26 cellular contexts compared by ENCODE assay signal in genomic region chr10:18620856-18621255, GRCh38. TPM values are rescaled to one million over a fixed set of nuclear protein-coding genes. Genes with fewer than 3 reads are reported as not detected.
DNase-seq lines count a peak whose midpoint lies in the region; ATAC-seq and TF ChIP-seq lines count a peak whose summit lies in the region.
"Had no signal": no experiment of that assay in that cellular context is flagged by ENCODE, and none has a peak within 500 bp of the region (broad histone marks: within the 10 kb centered on the region; RNA-seq: fewer than 3 reads in every experiment).

No MANE protein-coding gene starts in this region.

- H3K36me3 Mint-ChIP-seq in activated T-cell treated with anti-CD3 and anti-CD28 coated beads, Interleukin-2, amount 50 U/mL, for 72 hours (ENCODE audit: insufficient read depth in 2 of 2), result peaks cover 5 to 21% of the 10 kb centered on the region in 2 donors
- H3K36me3 Mint-ChIP-seq in activated T-cell treated with anti-CD3 and anti-CD28 coated beads, Interleukin-2, amount 50 U/mL, for 4 hours (ENCODE audit: insufficient read depth), result peaks cover 31% of the 10 kb centered on the region
- peaks cover 5% of the 10 kb centered on the region for H3K36me3 Mint-ChIP-seq in natural killer cell

- H3K4me3 ChIP-seq in left lung, result no peak overlapping the region
- H3K4me3 ChIP-seq in upper lobe of right lung, result no peak overlapping the region
- H3K4me3 ChIP-seq: GM23248, Peyer's patch had no signal

- no peak overlapping the region for H3K27ac ChIP-seq in left lung
- H3K27ac ChIP-seq in upper lobe of right lung, result no peak overlapping the region
- H3K27ac ChIP-seq: GM23248, Peyer's patch had no signal

- no peak for ATAC-seq in activated T-cell treated with anti-CD3 and anti-CD28 coated beads, Interleukin-2, amount 50 U/mL, for 72 hours (replicated peaks in 1 of 2)
- ATAC-seq in activated T-cell treated with anti-CD3 and anti-CD28 coated beads, Interleukin-2, amount 50 U/mL, for 4 hours, result no peak
- ATAC-seq in GM19463 (IDR thresholded peaks at IDR 0.05; ENCODE audit: unreplicated experiment), result peak; percentile 44
- peak; percentile 82 for ATAC-seq in left lung
- ATAC-seq in upper lobe of right lung, result peak; percentile 66
- no peak for ATAC-seq in GM21723 (IDR thresholded peaks at IDR 0.05; ENCODE audit: unreplicated experiment)
- ATAC-seq in natural killer cell, result no peak
- ATAC-seq: SK-N-SH treated with all-trans-retinoic acid at 6 μM for 48 hours had no signal

- no peaks in the 10 kb centered on the region for H3K9me3 Mint-ChIP-seq in activated T-cell treated with anti-CD3 and anti-CD28 coated beads, Interleukin-2, amount 50 U/mL, for 72 hours
- no peaks in the 10 kb centered on the region for H3K9me3 Mint-ChIP-seq in activated T-cell treated with anti-CD3 and anti-CD28 coated beads, Interleukin-2, amount 50 U/mL, for 4 hours
- H3K9me3 Mint-ChIP-seq in natural killer cell, result no peaks in the 10 kb centered on the region
- H3K9me3 Mint-ChIP-seq: CD8-positive, alpha-beta memory T cell; H9; HFFc6; IgD-negative memory B cell had no signal

- H3K4me1 ChIP-seq in left lung (no peaks in the 10 kb centered on the region), upper lobe of right lung (no peaks in the 10 kb centered on the region)

- H3K36me3 ChIP-seq in left lung, result peaks cover 0 to 13% of the 10 kb centered on the region in 2 donors
- H3K36me3 ChIP-seq in upper lobe of right lung, result peaks cover 5% of the 10 kb centered on the region

- TF ChIP-seq CTCF in left lung (IDR thresholded peaks at IDR 0.05) (no peak), upper lobe of right lung (IDR thresholded peaks at IDR 0.05) (no peak), natural killer cell (IDR thresholded peaks at IDR 0.05) (no peak)

- H3K27me3 ChIP-seq in left lung, result no peaks in the 10 kb centered on the region
- no peaks in the 10 kb centered on the region for H3K27me3 ChIP-seq in upper lobe of right lung
- H3K27me3 ChIP-seq: Peyer's patch had no signal

- no peaks in the 10 kb centered on the region for H3K9me3 ChIP-seq in left lung
- H3K9me3 ChIP-seq in upper lobe of right lung, result no peaks in the 10 kb centered on the region
- H3K9me3 ChIP-seq: Peyer's patch had no signal

- H3K4me3 Mint-ChIP-seq in activated T-cell treated with anti-CD3 and anti-CD28 coated beads, Interleukin-2, amount 50 U/mL, for 72 hours, result no peak overlapping the region
- no peak overlapping the region for H3K4me3 Mint-ChIP-seq in activated T-cell treated with anti-CD3 and anti-CD28 coated beads, Interleukin-2, amount 50 U/mL, for 4 hours
- no peak overlapping the region for H3K4me3 Mint-ChIP-seq in natural killer cell
- H3K4me3 Mint-ChIP-seq: CD8-positive, alpha-beta memory T cell; H9; HFFc6; IgD-negative memory B cell had no signal

- intact Hi-C loops in left lung (cut with DNase I) (no loop called here), upper lobe of right lung (cut with DNase I) (no loop called here), natural killer cell (cut with micrococcal nuclease) (no loop called here)

- H3K27me3 Mint-ChIP-seq in activated T-cell treated with anti-CD3 and anti-CD28 coated beads, Interleukin-2, amount 50 U/mL, for 72 hours (ENCODE audit: low read depth), result no peaks in the 10 kb centered on the region
- H3K27me3 Mint-ChIP-seq in activated T-cell treated with anti-CD3 and anti-CD28 coated beads, Interleukin-2, amount 50 U/mL, for 4 hours (ENCODE audit: low read depth), result no peaks in the 10 kb centered on the region
- H3K27me3 Mint-ChIP-seq in natural killer cell (ENCODE audit: low read depth in 2 of 2), result no peaks in the 10 kb centered on the region
- H3K27me3 Mint-ChIP-seq: CD8-positive, alpha-beta memory T cell; IgD-negative memory B cell had no signal

- no peak for DNase-seq in activated T-cell treated with anti-CD3 and anti-CD28 coated beads, Interleukin-2, amount 50 U/mL, for 72 hours
- no peak for DNase-seq in activated T-cell treated with anti-CD3 and anti-CD28 coated beads, Interleukin-2, amount 50 U/mL, for 4 hours
- no peak for DNase-seq in left lung
- DNase-seq in upper lobe of right lung, result no peak
- DNase-seq in stimulated activated CD4-positive, alpha-beta T cell treated with anti-CD3 and anti-CD28 coated beads, Interleukin-4, amount 100 ng/mL, for 24 hours, result no peak
- DNase-seq in natural killer cell, result no peak
- DNase-seq: 8988T; AML-193; C1 segment of cervical spinal cord; CD8-positive, alpha-beta memory T cell; EL; GF-D8; GM23248; H9; HFFc6; NCI-H1105; NCI-H146; NCI-H2029; NCI-H2227 treated with DMSO at 0.1 percent for 48 hours; NCI-H510A; NCI-H748 treated with DMSO at 0.1 percent for 48 hours; Peyer's patch had no signal

- H3K27ac Mint-ChIP-seq in activated T-cell treated with anti-CD3 and anti-CD28 coated beads, Interleukin-2, amount 50 U/mL, for 72 hours, result peak overlapping the region; percentile 80
- H3K27ac Mint-ChIP-seq in natural killer cell, result no peak overlapping the region
- H3K27ac Mint-ChIP-seq: HFFc6, IgD-negative memory B cell had no signal

- H3K4me1 Mint-ChIP-seq in activated T-cell treated with anti-CD3 and anti-CD28 coated beads, Interleukin-2, amount 50 U/mL, for 72 hours (ENCODE audit: low read depth), result peaks cover 19% of the 10 kb centered on the region
- no peaks in the 10 kb centered on the region for H3K4me1 Mint-ChIP-seq in activated T-cell treated with anti-CD3 and anti-CD28 coated beads, Interleukin-2, amount 50 U/mL, for 4 hours (ENCODE audit: low read depth)
- no peaks in the 10 kb centered on the region for H3K4me1 Mint-ChIP-seq in natural killer cell
- H3K4me1 Mint-ChIP-seq: H9 had no signal

RNA-seq across cellular contexts. Expression of gene NSUN6, which starts 30.5 kb away (rescaled TPM):
- 10 to 100 TPM; 22.4 to 23.8 TPM for total RNA-seq in activated T-cell treated with anti-CD3 and anti-CD28 coated beads, Interleukin-2, amount 50 U/mL, for 72 hours
- 10 to 100 TPM in 1 of 3 donors, 1 to 10 TPM in 2; 6.7 to 10.6 (median 8.9) TPM for total RNA-seq in activated T-cell treated with anti-CD3 and anti-CD28 coated beads, Interleukin-2, amount 50 U/mL, for 4 hours
- total RNA-seq in left lung, result 10 to 100 TPM in 1 of 2 donors, 1 to 10 TPM in 1; 8.1 to 11.6 TPM
- total RNA-seq in upper lobe of right lung, result 10.9 TPM
- 10 to 100 TPM; 25.7 to 36.9 (median 26.4) TPM for total RNA-seq in natural killer cell

RNA-seq across cellular contexts. Expression of gene ARL5B, which starts 38.4 kb away (rescaled TPM):
- total RNA-seq in activated T-cell treated with anti-CD3 and anti-CD28 coated beads, Interleukin-2, amount 50 U/mL, for 72 hours, result 10 to 100 TPM; 17.5 to 18.5 TPM
- total RNA-seq in activated T-cell treated with anti-CD3 and anti-CD28 coated beads, Interleukin-2, amount 50 U/mL, for 4 hours, result 1 to 10 TPM; 7.8 to 8.6 (median 8.3) TPM
- total RNA-seq in left lung, result 10 to 100 TPM; 15.1 to 15.7 TPM
- 11.5 TPM for total RNA-seq in upper lobe of right lung
- 10 to 100 TPM; 19.1 to 25.9 (median 20.8) TPM for total RNA-seq in natural killer cell

Comparison
In these comparisons a context has a peak if more than half of its experiments do, and no peak if none do; other contexts are left out.
1. ATAC-seq: peak in GM19463 (single experiment), left lung (single experiment) and upper lobe of right lung (single experiment); none in activated T-cell treated with anti-CD3 and anti-CD28 coated beads, Interleukin-2, amount 50 U/mL, for 72 hours (0 of 2), activated T-cell treated with anti-CD3 and anti-CD28 coated beads, Interleukin-2, amount 50 U/mL, for 4 hours (0 of 2), GM21723 (single experiment) and natural killer cell (0 of 3).